Comparison of ENCODE assay signal across 29 cellular contexts in the genomic region with DNA sequence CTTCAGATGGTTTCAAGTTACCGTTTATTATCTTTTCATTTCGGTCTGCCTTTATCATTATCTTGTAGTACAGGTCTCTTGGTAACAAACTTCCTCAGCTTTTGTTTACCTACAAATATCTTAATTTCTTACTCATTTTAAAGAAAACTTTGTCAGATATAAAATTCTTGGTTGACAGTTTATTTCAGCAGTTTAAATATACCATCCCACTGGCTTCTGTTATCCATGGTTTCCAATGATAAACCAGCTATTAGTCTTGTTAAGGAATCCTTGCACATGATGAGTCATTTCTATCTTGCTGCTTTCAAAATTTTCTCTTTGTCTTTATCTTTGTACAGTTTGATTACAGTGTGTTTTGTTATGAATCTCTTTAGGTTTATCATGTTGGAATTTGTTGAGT.
"Had no signal": no experiment of that assay in that cellular context is flagged by ENCODE, and none has a peak within 500 bp of the region (broad histone marks: within the 10 kb centered on the region; RNA-seq: fewer than 3 reads in every experiment).

No MANE protein-coding gene starts in this region.

- H3K4me3 ChIP-seq: adrenal gland, ascending aorta had no signal

- H3K27ac ChIP-seq: adrenal gland, ascending aorta, VCaP had no signal

- FAIRE-seq: TTC549 had no signal

- DNase-seq: activated B cell treated with CpG ODN at 0.5 μM for 24 hours; activated CD4-positive, alpha-beta memory T cell treated with anti-CD3 and anti-CD28 coated beads for 36 hours; activated CD4-positive, alpha-beta T cell treated with anti-CD3 and anti-CD28 coated beads for 4 hours; activated CD4-positive, alpha-beta T cell treated with anti-CD3 and anti-CD28 coated beads, Interleukin-2, amount 10 ng/mL, durations not matched to agents 24 days and 14 days; activated CD4-positive, alpha-beta T cell treated with anti-CD3 and anti-CD28 coated beads, Interleukin-2, amount 50 U/mL, for 1 hour; activated CD4-positive, alpha-beta T cell treated with anti-CD3 and anti-CD28 coated beads, Interleukin-2, amount 50 U/mL, for 4 hours; activated CD4-positive, CD25-positive, alpha-beta regulatory T cell treated with anti-CD3 and anti-CD28 coated beads, Interleukin-2, amount 50 U/mL, for 72 hours; activated CD8-positive, alpha-beta memory T cell treated with anti-CD3 and anti-CD28 coated beads, Interleukin-2, amount 50 U/mL, for 4 hours; activated CD8-positive, alpha-beta T cell treated with anti-CD3 and anti-CD28 coated beads for 36 hours; activated effector memory CD4-positive, alpha-beta T cell treated with anti-CD3 and anti-CD28 coated beads, Interleukin-2, amount 50 U/mL, for 16 hours; activated gamma-delta T cell treated with Interleukin-2 at 50 U/mL for 16 hours; activated naive CD4-positive, alpha-beta T cell; activated naive CD4-positive, alpha-beta T cell treated with anti-CD3 and anti-CD28 coated beads for 36 hours; activated naive CD4-positive, alpha-beta T cell treated with anti-CD3 and anti-CD28 coated beads, Interleukin-2, amount 50 U/mL, for 16 hours; activated naive CD8-positive, alpha-beta T cell treated with anti-CD3 and anti-CD28 coated beads for 36 hours; activated T-cell treated with anti-CD3 and anti-CD28 coated beads for 4 hours; activated T-cell treated with anti-CD3 and anti-CD28 coated beads, Interleukin-2, amount 50 U/mL, for 1 hour; activated T-cell treated with anti-CD3 and anti-CD28 coated beads, Interleukin-2, amount 50 U/mL, for 4 hours; activated T-cell treated with anti-CD3 and anti-CD28 coated beads, Interleukin-2, amount 50 U/mL, for 72 hours; adrenal gland; amygdala; anterior cingulate cortex; central memory CD4-positive, alpha-beta T cell; T-helper 1 cell; T-helper 2 cell; T-helper 9 cell had no signal

- H3K4me1 ChIP-seq: adrenal gland, ascending aorta had no signal

- H3K27me3 ChIP-seq: adrenal gland, ascending aorta had no signal

- H3K36me3 ChIP-seq: adrenal gland, ascending aorta had no signal
